In the genomic region with DNA sequence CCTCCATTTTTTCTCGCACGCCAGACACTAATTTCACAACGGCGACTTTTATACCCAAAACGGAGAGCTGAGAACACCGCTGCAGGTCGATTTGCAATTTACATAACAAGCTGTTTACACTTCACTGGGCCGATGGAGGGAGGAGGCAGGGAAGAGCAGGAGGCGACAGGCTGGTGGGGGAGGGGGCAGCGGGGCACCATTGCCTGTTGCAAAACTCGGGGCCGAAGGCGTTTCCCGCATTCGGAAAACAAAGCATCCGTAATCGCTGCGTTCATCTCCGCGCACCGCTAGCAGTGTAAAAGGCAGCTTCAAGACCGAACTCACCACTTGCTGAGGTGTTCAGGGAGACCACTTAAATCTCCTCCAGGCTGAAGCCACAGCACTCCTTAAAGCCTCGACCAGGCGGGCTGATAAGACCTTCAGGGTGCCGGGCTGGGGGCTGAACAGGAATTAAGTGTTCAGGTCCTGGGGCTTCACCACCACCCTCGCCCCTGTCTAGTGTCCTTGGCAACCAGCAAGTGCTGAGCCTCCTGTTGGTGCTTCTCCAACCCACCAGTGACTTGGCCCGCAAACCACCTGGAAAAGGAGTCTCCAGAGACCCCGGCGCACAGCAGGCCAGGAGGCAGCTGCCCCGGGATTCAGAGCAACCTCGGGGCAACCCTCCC, we compare ENCODE assay signal across 9 cellular contexts. TPM values are rescaled to one million over a fixed set of nuclear protein-coding genes. Genes with fewer than 3 reads are reported as not detected.
DNase-seq lines count a peak whose midpoint lies in the region; ATAC-seq and TF ChIP-seq lines count a peak whose summit lies in the region.
"Had no signal": no experiment of that assay in that cellular context is flagged by ENCODE, and none has a peak within 500 bp of the region (broad histone marks: within the 10 kb centered on the region; RNA-seq: fewer than 3 reads in every experiment).

No MANE protein-coding gene starts in this region.

- peaks cover 12% of the 10 kb centered on the region for H3K79me2 ChIP-seq in GM23248 (ENCODE audit: insufficient read depth)

- H3K36me3 Mint-ChIP-seq in CD14-positive monocyte, result peaks cover 7 to 19% of the 10 kb centered on the region in 2 donors
- H3K36me3 Mint-ChIP-seq in activated CD8-positive, alpha-beta T cell treated with anti-CD3 and anti-CD28 coated beads, Interleukin-2, amount 10 ng/mL, durations not matched to agents 7 days and 5 days (ENCODE audit: low read depth), result peaks cover 9% of the 10 kb centered on the region

- no peaks in the 10 kb centered on the region for H3K9me3 ChIP-seq in GM23248 (ENCODE audit: low read depth)
- H3K9me3 ChIP-seq: upper lobe of left lung had no signal

- H3K27ac Mint-ChIP-seq in CD14-positive monocyte, result no peak overlapping the region
- peak overlapping the region; percentile 50 for H3K27ac Mint-ChIP-seq in activated CD8-positive, alpha-beta T cell treated with anti-CD3 and anti-CD28 coated beads, Interleukin-2, amount 10 ng/mL, durations not matched to agents 7 days and 5 days

- CTCF ChIA-PET in activated CD8-positive, alpha-beta T cell treated with anti-CD3 and anti-CD28 coated beads, Interleukin-2, amount 10 ng/mL, durations not matched to agents 7 days and 5 days (lab: Charles Lee), result interaction anchor here (1.4 to 3.8 kb wide), 5 partner anchors 11 to 746 kb away, joined by 4 to 19 read pairs (median 9); no protein-coding TSS in a partner anchor

- H3K27ac ChIP-seq in GM23248, result no peak overlapping the region
- H3K27ac ChIP-seq: upper lobe of left lung had no signal

- H3K27me3 Mint-ChIP-seq in CD14-positive monocyte (ENCODE audit: low read depth in 3 of 3), result peaks cover 69 to 94% (median 70%) of the 10 kb centered on the region in 3 donors
- H3K27me3 Mint-ChIP-seq in activated CD8-positive, alpha-beta T cell treated with anti-CD3 and anti-CD28 coated beads, Interleukin-2, amount 10 ng/mL, durations not matched to agents 7 days and 5 days (ENCODE audit: low read depth), result peaks cover 62% of the 10 kb centered on the region

- no peak overlapping the region for H3K9ac ChIP-seq in GM23248

- H3K9me2 ChIP-seq in GM23248 (ENCODE audit: insufficient read depth), result no peaks in the 10 kb centered on the region

- in situ Hi-C loops in GM23248 (cut with MboI), result loop anchor here (10.0 kb wide), 1 partner anchor 497 kb away; no protein-coding TSS in a partner anchor

- POLR2A ChIA-PET in activated CD8-positive, alpha-beta T cell treated with anti-CD3 and anti-CD28 coated beads, Interleukin-2, amount 10 ng/mL, durations not matched to agents 7 days and 5 days (lab: Charles Lee), result no interaction called here

- no peak for TF ChIP-seq CTCF in CD14-positive monocyte (IDR thresholded peaks at IDR 0.05)

- no peak overlapping the region for H2AFZ ChIP-seq in GM23248

- H4K20me1 ChIP-seq in GM23248 (ENCODE audit: insufficient read depth), result no peaks in the 10 kb centered on the region

- H3F3A ChIP-seq in GM23248 (ENCODE audit: insufficient read depth), result peaks cover 6% of the 10 kb centered on the region

- H3K36me3 ChIP-seq in GM23248 (ENCODE audit: low read depth), result no peaks in the 10 kb centered on the region
- H3K36me3 ChIP-seq: upper lobe of left lung had no signal

- H3K4me2 ChIP-seq in GM23248 (ENCODE audit: unreplicated experiment), result no peak overlapping the region

- H3K4me1 ChIP-seq in GM23248 (ENCODE audit: insufficient read depth), result peaks cover 3% of the 10 kb centered on the region; the same call in 1 of the 2 replicates

- H3K9me3 Mint-ChIP-seq in CD14-positive monocyte, result peaks cover 0 to 43% (median 16%) of the 10 kb centered on the region in 7 donors
- H3K9me3 Mint-ChIP-seq in activated CD8-positive, alpha-beta T cell treated with anti-CD3 and anti-CD28 coated beads, Interleukin-2, amount 10 ng/mL, durations not matched to agents 7 days and 5 days (ENCODE audit: insufficient read depth), result no peaks in the 10 kb centered on the region

- DNase-seq in CD14-positive monocyte (ENCODE audit: low spot score) (no peak), GM23248 (peak; percentile 31), kidney glomerular epithelial cell (lab: John Stamatoyannopoulos, UW) (peak; percentile 58), superior temporal gyrus (ENCODE audit: extremely low spot score) (no peak), Kasumi-1 (lab: John Stamatoyannopoulos, UW) (no peak)
- DNase-seq in activated CD8-positive, alpha-beta T cell treated with anti-CD3 and anti-CD28 coated beads, Interleukin-2, amount 10 ng/mL, durations not matched to agents 7 days and 5 days, result no peak
- DNase-seq: upper lobe of left lung had no signal

- no peak overlapping the region for H3K4me3 ChIP-seq in GM23248

- 15 to 24% methylated on average over 23 to 31 of the region's 31 CpGs for WGBS in GM23248 (ENCODE audit: low coverage in 1 of 2, low lambda C conversion rate in 2 of 2, missing lambda C conversion rate in 2 of 2), 2 experiments

- peaks cover 52% of the 10 kb centered on the region for H3K27me3 ChIP-seq in GM23248 (replicated peaks; ENCODE audit: insufficient read depth)

- H3K4me1 Mint-ChIP-seq in CD14-positive monocyte, result peaks cover 46% of the 10 kb centered on the region
- H3K4me1 Mint-ChIP-seq in activated CD8-positive, alpha-beta T cell treated with anti-CD3 and anti-CD28 coated beads, Interleukin-2, amount 10 ng/mL, durations not matched to agents 7 days and 5 days (ENCODE audit: low read depth), result peaks cover 33% of the 10 kb centered on the region

- ATAC-seq in activated CD8-positive, alpha-beta T cell treated with anti-CD3 and anti-CD28 coated beads, Interleukin-2, amount 10 ng/mL, durations not matched to agents 7 days and 5 days, result no peak
- ATAC-seq in HG02588 (IDR thresholded peaks at IDR 0.05; ENCODE audit: unreplicated experiment) (no peak), HG02610 (IDR thresholded peaks at IDR 0.05; ENCODE audit: unreplicated experiment) (no peak)

- intact Hi-C loops in CD14-positive monocyte (cut with micrococcal nuclease), result loop anchor here in 1 of 2 donors (5.0 kb wide), 1 partner anchor 745 kb away; no protein-coding TSS in a partner anchor

- peak overlapping the region; percentile 33 to 86 for H3K4me3 Mint-ChIP-seq in CD14-positive monocyte
- H3K4me3 Mint-ChIP-seq in activated CD8-positive, alpha-beta T cell treated with anti-CD3 and anti-CD28 coated beads, Interleukin-2, amount 10 ng/mL, durations not matched to agents 7 days and 5 days, result peak overlapping the region; percentile 32

RNA-seq across cellular contexts. Expression of gene FOXC1, which starts 2.0 kb away (rescaled TPM):
- not detected for polyA plus RNA-seq in CD14-positive monocyte
- 11.1 and 13.2 TPM in 2 replicates for total RNA-seq in GM23248 (2014; rRNA removed; shearing (Covaris generic))
- 3.3 and 3.5 TPM in 2 replicates for polyA plus RNA-seq in GM23248 (2016; fragmentation: Nextera tagmentation; extraction: Ambion mirVana)
- total RNA-seq in activated CD8-positive, alpha-beta T cell treated with anti-CD3 and anti-CD28 coated beads, Interleukin-2, amount 10 ng/mL, durations not matched to agents 7 days and 5 days, result not detected

Comparison
In these comparisons a context has a peak if more than half of its experiments do, and no peak if none do; other contexts are left out.
1. DNase-seq: peak in GM23248 (single experiment) and kidney glomerular epithelial cell (single experiment); none in CD14-positive monocyte (single experiment), activated CD8-positive, alpha-beta T cell treated with anti-CD3 and anti-CD28 coated beads, Interleukin-2, amount 10 ng/mL, durations not matched to agents 7 days and 5 days (single experiment), superior temporal gyrus (single experiment) and Kasumi-1 (0 of 2).
2. RNA of gene FOXC1, which starts 2.0 kb away (total RNA-seq): 11.1 to 13.2 TPM in GM23248; not detected in activated CD8-positive, alpha-beta T cell treated with anti-CD3 and anti-CD28 coated beads, Interleukin-2, amount 10 ng/mL, durations not matched to agents 7 days and 5 days; every median in the first group is over 10 times any median in the second.